In the genomic region with DNA sequence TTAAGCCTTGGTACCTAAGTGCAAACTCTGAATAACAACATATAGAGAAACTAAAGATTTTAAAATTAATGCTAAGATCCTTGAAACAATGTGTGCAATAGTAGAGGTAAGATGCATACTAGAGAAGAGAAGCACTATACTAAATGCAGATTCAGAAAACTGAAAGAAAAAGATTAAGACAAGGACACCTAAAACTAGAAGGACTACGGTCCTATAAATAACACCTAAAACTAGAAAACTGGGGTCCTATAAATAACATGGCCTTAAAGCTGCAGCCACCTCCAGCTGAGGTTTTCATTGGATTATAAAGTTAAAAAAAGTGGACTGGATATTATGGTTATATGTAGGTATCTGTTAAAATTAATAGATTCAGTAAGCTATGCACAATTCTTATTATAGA, we compare ENCODE assay signal across 21 cellular contexts.
DNase-seq lines count a peak whose midpoint lies in the region; ATAC-seq and TF ChIP-seq lines count a peak whose summit lies in the region.
"Had no signal": no experiment of that assay in that cellular context is flagged by ENCODE, and none has a peak within 500 bp of the region (broad histone marks: within the 10 kb centered on the region; RNA-seq: fewer than 3 reads in every experiment).

No MANE protein-coding gene starts in this region.

- H3K27ac Mint-ChIP-seq in H9, result peak overlapping the region in 2 of 3 experiments; percentile 30 to 98; a peak in 2 of 7 replicates
- H3K27ac Mint-ChIP-seq in activated T-helper 2 cell treated with anti-CD3 and anti-CD28 coated beads, Interferon-gamma antibody, Interleukin-2, Interleukin-4, amounts not matched to agents 10 μg/mL and 5 μg/mL and 100 μg/mL, durations not matched to agents 14 hours and 24 hours and 36 hours, result no peak overlapping the region
- H3K27ac Mint-ChIP-seq: CD14-positive monocyte; CD4-positive, alpha-beta memory T cell; CD4-positive, CD25-positive, alpha-beta regulatory T cell; CD8-positive, alpha-beta memory T cell had no signal

- no peak overlapping the region for H3K56ac ChIP-seq in H9 (ENCODE audit: insufficient read length, low read depth, low read length)

- peaks cover 3 to 4% of the 10 kb centered on the region in 2 experiments; a peak in 2 of 5 replicates for H3K9me3 Mint-ChIP-seq in H9
- H3K9me3 Mint-ChIP-seq in activated T-helper 2 cell treated with anti-CD3 and anti-CD28 coated beads, Interferon-gamma antibody, Interleukin-2, Interleukin-4, amounts not matched to agents 10 μg/mL and 5 μg/mL and 100 μg/mL, durations not matched to agents 14 hours and 24 hours and 36 hours, result no peaks in the 10 kb centered on the region
- H3K9me3 Mint-ChIP-seq: CD14-positive monocyte; CD4-positive, alpha-beta memory T cell; CD4-positive, CD25-positive, alpha-beta regulatory T cell had no signal

- no peaks in the 10 kb centered on the region for H3K27me3 ChIP-seq in H9 (ENCODE audit: insufficient read depth, low read length)
- no peaks in the 10 kb centered on the region for H3K27me3 ChIP-seq in MM.1S (replicated peaks; ENCODE audit: insufficient read depth, low read length)
- H3K27me3 ChIP-seq in iPS-20b (ENCODE audit: insufficient read depth, low read length), result no peaks in the 10 kb centered on the region
- H3K27me3 ChIP-seq: BE2C, BLaER1 had no signal

- no peak for ATAC-seq in HG02852 (IDR thresholded peaks at IDR 0.05; ENCODE audit: unreplicated experiment)

- intact Hi-C loops in activated T-helper 2 cell treated with anti-CD3 and anti-CD28 coated beads, Interferon-gamma antibody, Interleukin-2, Interleukin-4, amounts not matched to agents 10 μg/mL and 5 μg/mL and 100 μg/mL, durations not matched to agents 14 hours and 24 hours and 36 hours (cut with micrococcal nuclease), result no loop called here

- H3F3A ChIP-seq in MM.1S (ENCODE audit: insufficient read depth, low read length), result peaks cover 22% of the 10 kb centered on the region

- no peak overlapping the region for H4K91ac ChIP-seq in H9 (ENCODE audit: insufficient read length, low read depth, low read length)

- H3K23me2 ChIP-seq in H9 (ENCODE audit: insufficient read length, low read depth, low read length, poor library complexity, severe bottlenecking), result no peaks in the 10 kb centered on the region

- no peak overlapping the region for H2BK120ac ChIP-seq in H9 (ENCODE audit: low read depth, low read length, poor library complexity, severe bottlenecking)

- TF ChIP-seq CTCF in H9 (conservative IDR thresholded peaks at IDR 0.05) (no peak), MM.1S (IDR thresholded peaks at IDR 0.05; ENCODE audit: low read length) (no peak)

- no peak overlapping the region for H2BK12ac ChIP-seq in H9 (ENCODE audit: insufficient read length, low read depth, low read length)

- H3K23ac ChIP-seq in H9 (ENCODE audit: insufficient read length, low read depth, low read length), result no peak overlapping the region

- peaks cover 2 to 14% (median 4%) of the 10 kb centered on the region in 3 experiments; a peak in 5 of 7 replicates for H3K36me3 Mint-ChIP-seq in H9 (ENCODE audit: insufficient read depth in 1 of 3, low read depth in 3 of 3)
- no peaks in the 10 kb centered on the region for H3K36me3 Mint-ChIP-seq in activated T-helper 2 cell treated with anti-CD3 and anti-CD28 coated beads, Interferon-gamma antibody, Interleukin-2, Interleukin-4, amounts not matched to agents 10 μg/mL and 5 μg/mL and 100 μg/mL, durations not matched to agents 14 hours and 24 hours and 36 hours (ENCODE audit: low read depth)
- H3K36me3 Mint-ChIP-seq: CD14-positive monocyte; CD4-positive, alpha-beta memory T cell; CD4-positive, CD25-positive, alpha-beta regulatory T cell; CD8-positive, alpha-beta memory T cell had no signal

- no peak overlapping the region for H2BK5ac ChIP-seq in H9 (ENCODE audit: insufficient read length, low read length)

- no CpG with 5 or more reads among the region's 1 CpG for WGBS in H9 (ENCODE audit: extremely low coverage, insufficient read length, low lambda C conversion rate)

- H3K27me3 Mint-ChIP-seq in H9 (ENCODE audit: low read depth), result no peaks in the 10 kb centered on the region
- no peaks in the 10 kb centered on the region for H3K27me3 Mint-ChIP-seq in activated T-helper 2 cell treated with anti-CD3 and anti-CD28 coated beads, Interferon-gamma antibody, Interleukin-2, Interleukin-4, amounts not matched to agents 10 μg/mL and 5 μg/mL and 100 μg/mL, durations not matched to agents 14 hours and 24 hours and 36 hours (ENCODE audit: low read depth)
- H3K27me3 Mint-ChIP-seq: CD4-positive, alpha-beta memory T cell; CD4-positive, CD25-positive, alpha-beta regulatory T cell; CD8-positive, alpha-beta memory T cell had no signal

- H3K4me1 Mint-ChIP-seq in H9, result peaks cover 16 to 25% of the 10 kb centered on the region in 2 experiments
- no peaks in the 10 kb centered on the region for H3K4me1 Mint-ChIP-seq in activated T-helper 2 cell treated with anti-CD3 and anti-CD28 coated beads, Interferon-gamma antibody, Interleukin-2, Interleukin-4, amounts not matched to agents 10 μg/mL and 5 μg/mL and 100 μg/mL, durations not matched to agents 14 hours and 24 hours and 36 hours (ENCODE audit: low read depth)
- H3K4me1 Mint-ChIP-seq: CD14-positive monocyte; CD4-positive, alpha-beta memory T cell; CD4-positive, CD25-positive, alpha-beta regulatory T cell; CD8-positive, alpha-beta memory T cell had no signal

- no peak overlapping the region for H2AK5ac ChIP-seq in H9 (ENCODE audit: insufficient read length, low read length)

- H4K5ac ChIP-seq in H9 (ENCODE audit: insufficient read length, low read depth, low read length), result no peak overlapping the region

- H3K9me3 ChIP-seq in H9 (ENCODE audit: control insufficient read depth, low read depth, low read length), result no peaks in the 10 kb centered on the region
- no peaks in the 10 kb centered on the region for H3K9me3 ChIP-seq in MM.1S (replicated peaks; ENCODE audit: insufficient read depth, low read length)
- no peaks in the 10 kb centered on the region for H3K9me3 ChIP-seq in iPS-20b (ENCODE audit: insufficient read depth, low read depth, low read length)
- H3K9me3 ChIP-seq: BE2C, BLaER1 had no signal

- no peak overlapping the region for H3T11ph ChIP-seq in H9 (ENCODE audit: low read length)

- H3K36me3 ChIP-seq in MM.1S (replicated peaks; ENCODE audit: insufficient read depth, low read length) (no peaks in the 10 kb centered on the region), iPS-20b (ENCODE audit: insufficient read depth, low read depth, low read length) (no peaks in the 10 kb centered on the region)
- H3K36me3 ChIP-seq: BE2C, BLaER1 had no signal

- no peak overlapping the region for H3K14ac ChIP-seq in H9 (ENCODE audit: insufficient read depth, low read length)

- H3K4me2 ChIP-seq in H9 (ENCODE audit: insufficient read depth, insufficient read length, low read length) (no peak overlapping the region), MM.1S (ENCODE audit: low read depth, low read length) (peak overlapping the region; percentile 64)
- H3K4me2 ChIP-seq: BLaER1 had no signal

- H3K79me2 ChIP-seq in H9 (ENCODE audit: insufficient read depth, low read length) (no peaks in the 10 kb centered on the region), MM.1S (ENCODE audit: low read length) (0 out of 2 replicates have a peak, but pooled peaks cover 3% of the 10 kb centered on the region)

- H3K4me3 ChIP-seq in MM.1S (ENCODE audit: low read length) (peak overlapping the region; percentile 39), iPS-20b (ENCODE audit: low read length) (no peak overlapping the region)
- H3K4me3 ChIP-seq: BLaER1 had no signal

- no peak overlapping the region for H3K27ac ChIP-seq in H9 (ENCODE audit: insufficient read length, low read depth, low read length)
- peak overlapping the region; percentile 70; the same call in 1 of the 2 replicates for H3K27ac ChIP-seq in MM.1S (ENCODE audit: low read length)
- H3K27ac ChIP-seq in iPS-20b (ENCODE audit: low read length), result no peak overlapping the region
- H3K27ac ChIP-seq: BLaER1 had no signal

- H3K4me3 Mint-ChIP-seq in H9, result no peak overlapping the region
- H3K4me3 Mint-ChIP-seq in activated T-helper 2 cell treated with anti-CD3 and anti-CD28 coated beads, Interferon-gamma antibody, Interleukin-2, Interleukin-4, amounts not matched to agents 10 μg/mL and 5 μg/mL and 100 μg/mL, durations not matched to agents 14 hours and 24 hours and 36 hours (ENCODE audit: low read depth), result no peak overlapping the region
- H3K4me3 Mint-ChIP-seq: CD14-positive monocyte; CD4-positive, alpha-beta memory T cell; CD4-positive, CD25-positive, alpha-beta regulatory T cell; CD8-positive, alpha-beta memory T cell had no signal

- H2BK15ac ChIP-seq in H9 (ENCODE audit: low read depth, low read length), result no peak overlapping the region

- no peak overlapping the region for H2BK20ac ChIP-seq in H9 (ENCODE audit: low read depth, low read length, poor library complexity, severe bottlenecking)

- no peak for DNase-seq in H9
- DNase-seq in MM.1S, result peak; percentile 72
- no peak for DNase-seq in activated T-helper 2 cell treated with anti-CD3 and anti-CD28 coated beads, Interferon-gamma antibody, Interleukin-2, Interleukin-4, amounts not matched to agents 10 μg/mL and 5 μg/mL and 100 μg/mL, durations not matched to agents 14 hours and 24 hours and 36 hours (ENCODE audit: low spot score)
- no peak for DNase-seq in DMS53 treated with DMSO at 0.1 percent for 48 hours (lab: John Stamatoyannopoulos, UW; ENCODE audit: unreplicated experiment)
- DNase-seq: 8988T; ACHN; BE2C; C1 segment of cervical spinal cord; CD4-positive, alpha-beta memory T cell; CD4-positive, CD25-positive, alpha-beta regulatory T cell; CD8-positive, alpha-beta memory T cell; COR-L47; DMS 273 treated with DMSO at 0.1 percent for 48 hours; DMS153; DMS53; DMS79 treated with DMSO at 0.1 percent for 48 hours; GF-D8 had no signal

- H3K18ac ChIP-seq in H9 (ENCODE audit: insufficient read length, low read depth, low read length), result no peak overlapping the region

- H4K8ac ChIP-seq in H9 (replicated peaks; ENCODE audit: insufficient read length, low read depth, low read length), result no peak overlapping the region

- no peaks in the 10 kb centered on the region for H3K4me1 ChIP-seq in H9 (ENCODE audit: insufficient read depth, low read length)
- H3K4me1 ChIP-seq in MM.1S (ENCODE audit: low read length), result peaks cover 23% of the 10 kb centered on the region
- H3K4me1 ChIP-seq in iPS-20b (ENCODE audit: insufficient read depth, low read length), result peaks cover 13% of the 10 kb centered on the region; the same call in 1 of the 2 replicates
- H3K4me1 ChIP-seq: BE2C, BLaER1 had no signal

- no peaks in the 10 kb centered on the region for H3K9me2 ChIP-seq in MM.1S (replicated peaks; ENCODE audit: insufficient read depth, low read length)

- H2AFZ ChIP-seq in H9 (ENCODE audit: low read length) (no peak overlapping the region), MM.1S (ENCODE audit: low read length) (peak overlapping the region; percentile 33)

- H3K4ac ChIP-seq in H9 (ENCODE audit: low read depth, low read length), result no peak overlapping the region

- no peaks in the 10 kb centered on the region for H3K79me1 ChIP-seq in H9 (ENCODE audit: insufficient read depth, low read depth, low read length, poor library complexity, severe bottlenecking)

- H4K20me1 ChIP-seq in H9 (ENCODE audit: control insufficient read depth, insufficient read depth, insufficient read length), result no peaks in the 10 kb centered on the region
- no peaks in the 10 kb centered on the region for H4K20me1 ChIP-seq in MM.1S (ENCODE audit: insufficient read depth, low read length)
- H4K20me1 ChIP-seq: BLaER1 had no signal

- no peak overlapping the region for H3K9ac ChIP-seq in H9 (ENCODE audit: extremely low read depth, insufficient read length, low read length)
- peak overlapping the region; percentile 28; the same call in 1 of the 2 replicates for H3K9ac ChIP-seq in MM.1S (ENCODE audit: low read length)
- peak overlapping the region; percentile 18; the same call in 1 of the 2 replicates for H3K9ac ChIP-seq in iPS-20b (ENCODE audit: low read depth, low read length)
- H3K9ac ChIP-seq: BLaER1 had no signal
